Comparison of ENCODE assay signal across 9 cellular contexts in genomic region chr7:157140118-157140905, GRCh38. TPM values are rescaled to one million over a fixed set of nuclear protein-coding genes. Genes with fewer than 3 reads are reported as not detected.
DNase-seq lines count a peak whose midpoint lies in the region; ATAC-seq, FAIRE-seq and TF ChIP-seq lines count a peak whose summit lies in the region.
"Had no signal": no experiment of that assay in that cellular context is flagged by ENCODE, and none has a peak within 500 bp of the region (broad histone marks: within the 10 kb centered on the region; RNA-seq: fewer than 3 reads in every experiment).

No MANE protein-coding gene starts in this region.

- H2AFZ ChIP-seq in MM.1S (ENCODE audit: low read length) (no peak overlapping the region), GM12878 (ENCODE audit: control insufficient read depth, low read depth, low read length) (no peak overlapping the region)

- peak overlapping the region; percentile 81 for H3K4me2 ChIP-seq in MM.1S (ENCODE audit: low read depth, low read length)
- H3K4me2 ChIP-seq in GM12878 (ENCODE audit: control insufficient read depth, insufficient read depth), result peak overlapping the region; percentile 53

- no peak for TF ChIP-seq POLR2A in GM12878 (IDR thresholded peaks at IDR 0.05; ENCODE audit: low read depth, low read length)

- no peaks in the 10 kb centered on the region for H3K27me3 ChIP-seq in MM.1S (replicated peaks; ENCODE audit: insufficient read depth, low read length)
- H3K27me3 ChIP-seq in GM12878 (replicated peaks in 1 of 2; ENCODE audit: control insufficient read depth in 2 of 2, insufficient read depth in 2 of 2, low read length in 1 of 2), result no peaks in the 10 kb centered on the region

- TSS peak; percentile 64 for BruUV-seq in GM12878 (replicated peaks; lab: Mats Ljungman, UMichigan)

- no peak overlapping the region; the same call in 1 of the 2 replicates for H3K9ac ChIP-seq in MM.1S (ENCODE audit: low read length)
- H3K9ac ChIP-seq in GM12878 (ENCODE audit: control insufficient read depth, insufficient read depth, low read length), result peak overlapping the region; percentile 94

- peaks cover 30% of the 10 kb centered on the region for H4K20me1 ChIP-seq in MM.1S (ENCODE audit: insufficient read depth, low read length)
- H4K20me1 ChIP-seq in GM12878 (ENCODE audit: control insufficient read depth, insufficient read depth), result peaks cover 16% of the 10 kb centered on the region

- TF ChIP-seq EP300 in GM12878 (IDR thresholded peaks at IDR 0.05; ENCODE audit: borderline replicate concordance in 1 of 2, control insufficient read depth in 1 of 2, low read depth in 2 of 2, low read length in 2 of 2), result no peak

- peak; percentile 44 for FAIRE-seq in GM12878 (lab: Jason Lieb, UNC)
- FAIRE-seq: GM18507 had no signal

- RAD21 ChIA-PET in GM12878 (lab: Charles Lee; ENCODE audit: unreplicated experiment), result interaction anchor here (1.0 to 1.6 kb wide), 2 partner anchors 9 to 130 kb away, joined by 3 to 4 read pairs; partner anchors contain the start of gene MNX1

- 54% methylated on average over 16 of the region's 16 CpGs for WGBS in GM12878 (ENCODE audit: insufficient coverage, insufficient replicate concordance, low lambda C conversion rate, missing lambda C conversion rate)

- H3K9me2 ChIP-seq in MM.1S (replicated peaks; ENCODE audit: insufficient read depth, low read length), result no peaks in the 10 kb centered on the region

- H3K79me2 ChIP-seq in MM.1S (ENCODE audit: low read length) (peaks cover 65% of the 10 kb centered on the region), GM12878 (ENCODE audit: control insufficient read depth, insufficient read depth, low read length) (peaks cover 63% of the 10 kb centered on the region)

- no peak for TF ChIP-seq RAD21 in GM12878 (IDR thresholded peaks at IDR 0.05; ENCODE audit: insufficient read depth, low read depth, low read length)

- H3K4me1 ChIP-seq in MM.1S (ENCODE audit: low read length) (peaks cover 15% of the 10 kb centered on the region), GM12878 (ENCODE audit: control insufficient read depth, insufficient read depth, low read length) (peaks cover 7% of the 10 kb centered on the region; the same call in 1 of the 2 replicates)

- intact Hi-C loops in GM12878 (cut with micrococcal nuclease; ENCODE audit: unreplicated experiment), result no loop called here

- peaks cover 21% of the 10 kb centered on the region for H3K36me3 ChIP-seq in MM.1S (replicated peaks; ENCODE audit: insufficient read depth, low read length)
- H3K36me3 ChIP-seq in GM12878 (ENCODE audit: control insufficient read depth in 2 of 2, insufficient read depth in 2 of 2, low read length in 1 of 2), result peaks cover 0 to 16% of the 10 kb centered on the region in 2 experiments; a peak in 3 of 4 replicates

- ATAC-seq in GM12878, result peak; percentile 8; the same call in 1 of the 3 replicates
- ATAC-seq in GM18519 (IDR thresholded peaks at IDR 0.05; ENCODE audit: low FRiP score, unreplicated experiment), result no peak
- no peak for ATAC-seq in GM21786 (IDR thresholded peaks at IDR 0.05; ENCODE audit: unreplicated experiment)

- SMC1A ChIA-PET in GM12878 (lab: Charles Lee; ENCODE audit: uncharacterized antibody, unreplicated experiment), result interaction anchor here (0.7 to 1.4 kb wide), 2 partner anchors 17 to 34 kb away, joined by 3 to 5 read pairs; no protein-coding TSS in a partner anchor

- CTCF ChIA-PET in GM12878 (lab: Yijun Ruan, JAX) (interaction anchor here (1.1 to 1.6 kb wide), 2 partner anchors 10 to 191 kb away, joined by 3 to 4 read pairs; partner anchors contain the start of gene NOM1), GM10248 (lab: Yijun Ruan, JAX) (interaction anchor here (1.2 kb wide), 1 partner anchor 112 kb away, joined by 3 read pairs; no protein-coding TSS in a partner anchor)

- no peak overlapping the region for H3K27ac ChIP-seq in MM.1S (ENCODE audit: low read length)
- no peak overlapping the region; the same call in 1 of the 2 replicates for H3K27ac ChIP-seq in GM12878 (ENCODE audit: control insufficient read depth, insufficient read depth)

- H3K4me3 ChIP-seq in AG09309 (ENCODE audit: control insufficient read depth, low read depth, low read length) (peak overlapping the region; percentile 57), MM.1S (ENCODE audit: low read length) (peak overlapping the region; percentile 81), GM12878 (peak overlapping the region; percentile 89)

- H3K9me3 ChIP-seq in MM.1S (replicated peaks; ENCODE audit: insufficient read depth, low read length) (no peaks in the 10 kb centered on the region), GM12878 (replicated peaks; ENCODE audit: control insufficient read depth, insufficient read depth, low read length) (no peaks in the 10 kb centered on the region)

- in situ Hi-C loops in GM12878 (cut with MboI) (no loop called here), ACHN (cut with HindIII; ENCODE audit: low pct_ligation_motif_present, low pct_unique_long_range_greater_than_20kb, low sequenced_read_pairs) (no loop called here)

- peaks cover 5% of the 10 kb centered on the region; the same call in 1 of the 2 replicates for H3F3A ChIP-seq in MM.1S (ENCODE audit: insufficient read depth, low read length)

- POLR2A ChIA-PET in GM12878 (lab: Charles Lee) (interaction anchor here (0.6 to 1.1 kb wide), 2 partner anchors 12 to 217 kb away, joined by 3 to 7 read pairs; no protein-coding TSS in a partner anchor), GM10248 (lab: Yijun Ruan, JAX) (no interaction called here)

- DNase-seq in AG09309 (ENCODE audit: low read depth), result no peak
- DNase-seq in MM.1S, result no peak
- no peak for DNase-seq in GM12878 (ENCODE audit: low read depth, low spot score)
- peak; percentile 45 for DNase-seq in mesenteric fat pad (ENCODE audit: low spot score)
- DNase-seq in ACHN, result no peak
- no peak for DNase-seq in GM10248 (ENCODE audit: extremely low spot score)

- TF ChIP-seq CTCF in AG09309 (IDR thresholded peaks at IDR 0.05; ENCODE audit: control insufficient read depth, insufficient read depth, low read depth, low read length, missing control alignments), result no peak
- TF ChIP-seq CTCF in MM.1S (IDR thresholded peaks at IDR 0.05; ENCODE audit: low read length), result no peak
- TF ChIP-seq CTCF in GM12878 (IDR thresholded peaks at IDR 0.05 in 2 of 3, conservative IDR thresholded peaks at IDR 0.05 in 1 of 3; ENCODE audit: control insufficient read depth in 2 of 3, extremely low read depth in 1 of 3, insufficient read depth in 1 of 3, low read depth in 3 of 3, low read length in 3 of 3), result no peak
- no peak for TF ChIP-seq CTCF in GM10248 (IDR thresholded peaks at IDR 0.05; ENCODE audit: control extremely low read depth, extremely low read depth, low read depth, missing control alignments)

TF ChIP-seq in GM12878, 131 proteins besides CTCF, POLR2A, EP300 and RAD21:
- TF ChIP-seq RUNX3 (IDR thresholded peaks at IDR 0.05; ENCODE audit: low read length) (peak; percentile 71), HCFC1 (IDR thresholded peaks at IDR 0.05; ENCODE audit: low read length) (no peak), ZNF207 (IDR thresholded peaks at IDR 0.05; ENCODE audit: borderline replicate concordance) (no peak)

RNA-seq across cellular contexts. Expression of gene UBE3C, which starts 1.6 kb away (rescaled TPM):
- total RNA-seq in GM12878 (2013; cell fraction: nucleolus; rRNA removed), result 262 and 269 TPM in 2 replicates
- 65.9 and 82.0 TPM in 2 replicates for total RNA-seq in GM12878 (2014; rRNA removed)
- 59.9 and 60.2 TPM in 2 replicates for total RNA-seq in GM12878 (2014; rRNA removed; fragmentation: Illumina TruSeq; extraction: Trizol)
- 48.2 and 51.7 TPM in 2 replicates for total RNA-seq in GM12878 (2021)
- polyA plus RNA-seq in GM12878 (2011; ENCODE audit: low read depth), result 16.7 TPM
- polyA plus RNA-seq in GM12878 (2011; rRNA removed), result 47.2 and 54.8 TPM in 2 replicates
- polyA plus RNA-seq in GM12878 (2011; cell fraction: cytosol; rRNA removed), result 34.3 and 36.0 TPM in 2 replicates
- polyA plus RNA-seq in GM12878 (2011; cell fraction: nucleus; rRNA removed), result 26.4 and 34.3 TPM in 2 replicates
- polyA plus RNA-seq in GM12878 (2012), result 24.2 and 25.6 TPM in 2 replicates
- polyA plus RNA-seq in GM12878 (2014; fragmentation: Illumina TruSeq; extraction: Trizol), result 46.0 and 57.9 TPM in 2 replicates
- 10 to 100 TPM in 1 of 2 experiments, 1 to 10 TPM in 1; 7.9 to 10.8 TPM for polyA plus RNA-seq in GM12878 (2014; fragmentation: Nextera tagmentation; extraction: Ambion mirVana)
- 41.0 and 44.5 TPM in 2 replicates for polyA plus RNA-seq in GM12878 (2014; rRNA removed)
- polyA plus RNA-seq in GM12878 (2016; fragmentation: Nextera tagmentation; extraction: Ambion mirVana), result 10 to 100 TPM; 17.6 to 26.4 TPM
- polyA minus RNA-seq in GM12878 (2011; rRNA and poly(A)+ RNA removed), result 69.5 and 71.2 TPM in 2 replicates
- 24.5 and 26.7 TPM in 2 replicates for polyA minus RNA-seq in GM12878 (2011; cell fraction: cytosol; rRNA and poly(A)+ RNA removed)
- 39.4 and 76.3 TPM in 2 replicates for polyA minus RNA-seq in GM12878 (2011; cell fraction: nucleus; rRNA and poly(A)+ RNA removed)
- total RNA-seq in mesenteric fat pad, result 75.3 TPM
